Comparison of ENCODE assay signal across 9 cellular contexts in the genomic region with DNA sequence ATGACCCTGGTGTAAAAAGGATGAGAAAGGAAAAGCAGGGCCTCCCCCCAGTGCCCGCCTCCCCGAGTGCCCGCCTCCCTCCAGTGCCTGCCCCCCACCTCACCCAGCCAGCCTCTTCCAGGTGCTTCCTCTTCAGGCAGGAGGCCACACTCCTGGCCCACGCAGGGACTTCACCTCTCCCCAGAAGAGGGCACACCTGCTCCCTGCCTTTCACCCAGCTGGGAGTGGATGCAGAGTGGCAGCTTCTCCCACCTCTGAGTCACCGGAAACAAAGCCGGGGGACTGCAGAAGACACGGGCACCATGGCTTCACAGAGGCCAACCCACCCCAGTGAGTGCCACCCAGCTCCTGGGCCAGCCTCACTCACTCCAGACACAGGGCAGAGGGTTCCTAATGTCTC. TPM values are rescaled to one million over a fixed set of nuclear protein-coding genes. Genes with fewer than 3 reads are reported as not detected.
DNase-seq lines count a peak whose midpoint lies in the region; ATAC-seq, FAIRE-seq and TF ChIP-seq lines count a peak whose summit lies in the region.
"Had no signal": no experiment of that assay in that cellular context is flagged by ENCODE, and none has a peak within 500 bp of the region (broad histone marks: within the 10 kb centered on the region; RNA-seq: fewer than 3 reads in every experiment).

No MANE protein-coding gene starts in this region.

- no peak overlapping the region for H3K4me3 ChIP-seq in gastroesophageal sphincter
- H3K4me3 ChIP-seq: lung had no signal

- no peak for TF ChIP-seq CTCF in gastroesophageal sphincter (IDR thresholded peaks at IDR 0.05)

- ATAC-seq in gastroesophageal sphincter, result peak; percentile 27

- FAIRE-seq in urothelium cell line (lab: Jason Lieb, UNC), result no peak

- peaks cover 0 to 14% of the 10 kb centered on the region in 2 donors for H3K36me3 ChIP-seq in gastroesophageal sphincter

- DNase-seq in stimulated activated CD4-positive, alpha-beta T cell treated with anti-CD3 and anti-CD28 coated beads, Interleukin-1b, Interleukin-23, amount 100 ng/mL, for 48 hours, result peak; percentile 58
- no peak for DNase-seq in stimulated activated CD4-positive, alpha-beta T cell treated with anti-CD3 and anti-CD28 coated beads, Interleukin-12 subunit alpha, Interleukin-12 subunit beta, amount 100 ng/mL, for 4 hours
- peak; percentile 68 for DNase-seq in activated CD4-positive, alpha-beta T cell treated with anti-CD3 and anti-CD28 coated beads for 48 hours
- peak; percentile 38 for DNase-seq in urothelium cell line (ENCODE audit: low spot score)
- no peak for DNase-seq in NCI-H2171 (lab: John Stamatoyannopoulos, UW)
- no peak for DNase-seq in NCI-H524 treated with DMSO at 0.1 percent for 48 hours (lab: John Stamatoyannopoulos, UW)
- no peak for DNase-seq in medulla oblongata (ENCODE audit: extremely low spot score)

- TF ChIP-seq EP300 in gastroesophageal sphincter (IDR thresholded peaks at IDR 0.05), result no peak

- no peaks in the 10 kb centered on the region for H3K9me3 ChIP-seq in gastroesophageal sphincter

- H3K27me3 ChIP-seq in gastroesophageal sphincter, result no peaks in the 10 kb centered on the region

- peaks cover 0 to 57% (median 25%) of the 10 kb centered on the region in 3 donors for H3K4me1 ChIP-seq in gastroesophageal sphincter

- no peak for TF ChIP-seq POLR2A in gastroesophageal sphincter (IDR thresholded peaks at IDR 0.05)

- 75% methylated on average over 3 of the region's 7 CpGs; no CpG with 5 or more reads in 1 of the 2 donors for WGBS in gastroesophageal sphincter (ENCODE audit: low coverage in 1 of 2), 2 donors

- H3K27ac ChIP-seq in gastroesophageal sphincter, result no peak overlapping the region

RNA-seq across cellular contexts. Expression of gene CPT1A, which starts 16.1 kb away (rescaled TPM):
- 100 to 1,000 TPM in 1 of 4 donors, 10 to 100 TPM in 3; 33.4 to 103 (median 74.7) TPM for total RNA-seq in gastroesophageal sphincter

Comparison
In these comparisons a context has a peak if more than half of its experiments do, and no peak if none do; other contexts are left out.
1. DNase-seq: peak in stimulated activated CD4-positive, alpha-beta T cell treated with anti-CD3 and anti-CD28 coated beads, Interleukin-1b, Interleukin-23, amount 100 ng/mL, for 48 hours (single experiment), activated CD4-positive, alpha-beta T cell treated with anti-CD3 and anti-CD28 coated beads for 48 hours (single experiment) and urothelium cell line (single experiment); none in stimulated activated CD4-positive, alpha-beta T cell treated with anti-CD3 and anti-CD28 coated beads, Interleukin-12 subunit alpha, Interleukin-12 subunit beta, amount 100 ng/mL, for 4 hours (single experiment), NCI-H2171 (single experiment), NCI-H524 treated with DMSO at 0.1 percent for 48 hours (single experiment) and medulla oblongata (single experiment).